Comparison of ENCODE assay signal across 1 cellular context in the genomic region with DNA sequence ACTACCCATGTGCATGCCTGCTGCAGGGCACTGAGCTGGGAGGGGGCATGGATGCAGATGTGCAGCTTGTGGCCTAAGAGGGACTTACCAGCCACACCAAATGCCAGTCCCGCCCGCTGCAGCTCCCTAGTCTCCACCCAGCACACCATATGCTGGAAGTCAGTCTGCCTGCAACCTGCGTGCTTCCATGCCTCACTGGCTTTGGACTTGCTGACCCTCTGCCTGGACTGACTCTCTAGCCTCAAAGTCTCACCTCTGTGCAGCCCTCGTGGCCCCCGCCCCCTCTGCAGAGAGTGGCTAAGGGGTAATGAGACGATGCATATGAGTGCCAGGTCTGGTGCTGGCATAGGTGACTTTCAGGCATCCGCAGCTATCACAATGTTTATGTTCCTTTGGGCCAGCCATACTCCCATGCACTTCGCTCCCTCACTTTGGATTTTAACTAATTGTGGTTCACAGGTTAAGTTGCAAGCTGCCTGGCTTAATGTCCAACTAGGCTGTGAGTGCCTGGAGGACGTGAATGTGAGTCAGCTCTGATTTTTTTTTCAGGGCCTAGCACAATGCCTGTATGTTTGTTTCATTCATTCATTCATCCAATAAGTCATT.
A peak's percentile ranks its signal among the peaks of the same experiment; 100 is the strongest.
TF ChIP-seq lines count a peak whose summit lies in the region.

No MANE protein-coding gene starts in this region.

TF ChIP-seq in HepG2, 621 proteins besides CTCF, POLR2A, EP300 and RAD21 (continued from another document and continues in another):
- no peak for TF ChIP-seq GABPA (IDR thresholded peaks at IDR 0.05; ENCODE audit: low read depth, low read length)
- TF ChIP-seq GABPA (CRISPR knock-in tag; IDR thresholded peaks at IDR 0.05; ENCODE audit: low read depth), result no peak
- no peak for TF ChIP-seq ZNF670 (CRISPR knock-in tag; IDR thresholded peaks at IDR 0.05; ENCODE audit: borderline replicate concordance)
- TF ChIP-seq ZFP1 (CRISPR knock-in tag; IDR thresholded peaks at IDR 0.05), result no peak
- TF ChIP-seq ZFP36L1 (CRISPR knock-in tag; IDR thresholded peaks at IDR 0.05), result no peak
- TF ChIP-seq SKIL (CRISPR knock-in tag; IDR thresholded peaks at IDR 0.05; ENCODE audit: borderline replicate concordance), result no peak
- no peak for TF ChIP-seq NR2F1 (CRISPR knock-in tag; IDR thresholded peaks at IDR 0.05)
- TF ChIP-seq SRF (IDR thresholded peaks at IDR 0.05; ENCODE audit: low read depth, low read length), result no peak
- no peak for TF ChIP-seq KDM5B (CRISPR knock-in tag; IDR thresholded peaks at IDR 0.05; ENCODE audit: borderline replicate concordance)
- TF ChIP-seq, protein P1, sequence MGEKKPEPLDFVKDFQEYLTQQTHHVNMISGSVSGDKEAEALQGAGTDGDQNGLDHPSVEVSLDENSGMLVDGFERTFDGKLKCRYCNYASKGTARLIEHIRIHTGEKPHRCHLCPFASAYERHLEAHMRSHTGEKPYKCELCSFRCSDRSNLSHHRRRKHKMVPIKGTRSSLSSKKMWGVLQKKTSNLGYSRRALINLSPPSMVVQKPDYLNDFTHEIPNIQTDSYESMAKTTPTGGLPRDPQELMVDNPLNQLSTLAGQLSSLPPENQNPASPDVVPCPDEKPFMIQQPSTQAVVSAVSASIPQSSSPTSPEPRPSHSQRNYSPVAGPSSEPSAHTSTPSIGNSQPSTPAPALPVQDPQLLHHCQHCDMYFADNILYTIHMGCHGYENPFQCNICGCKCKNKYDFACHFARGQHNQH (CRISPR knock-in tag; IDR thresholded peaks at IDR 0.05), result no peak; the same call in 1 of the 2 replicates
- TF ChIP-seq, protein P2, sequence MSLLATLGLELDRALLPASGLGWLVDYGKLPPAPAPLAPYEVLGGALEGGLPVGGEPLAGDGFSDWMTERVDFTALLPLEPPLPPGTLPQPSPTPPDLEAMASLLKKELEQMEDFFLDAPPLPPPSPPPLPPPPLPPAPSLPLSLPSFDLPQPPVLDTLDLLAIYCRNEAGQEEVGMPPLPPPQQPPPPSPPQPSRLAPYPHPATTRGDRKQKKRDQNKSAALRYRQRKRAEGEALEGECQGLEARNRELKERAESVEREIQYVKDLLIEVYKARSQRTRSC (CRISPR knock-in tag; IDR thresholded peaks at IDR 0.05; ENCODE audit: low read depth), result no peak
- TF ChIP-seq ZNF451 (CRISPR knock-in tag; IDR thresholded peaks at IDR 0.05), result no peak
- TF ChIP-seq CCDC6 (CRISPR knock-in tag; IDR thresholded peaks at IDR 0.05), result no peak
- TF ChIP-seq MTF2 (CRISPR knock-in tag; IDR thresholded peaks at IDR 0.05; ENCODE audit: borderline replicate concordance), result no peak
- TF ChIP-seq RXRB (CRISPR knock-in tag; IDR thresholded peaks at IDR 0.05; ENCODE audit: borderline replicate concordance), result peak; percentile 33; the same call in 1 of the 2 replicates
- no peak for TF ChIP-seq ZNF570 (CRISPR knock-in tag; IDR thresholded peaks at IDR 0.05; ENCODE audit: borderline replicate concordance)
- no peak for TF ChIP-seq HHEX (CRISPR knock-in tag; IDR thresholded peaks at IDR 0.05)
- TF ChIP-seq DPF2 (CRISPR knock-in tag; IDR thresholded peaks at IDR 0.05; ENCODE audit: borderline replicate concordance, low read depth), result no peak; the same call in 1 of the 2 replicates
- peak; percentile 71; the same call in 1 of the 2 replicates for TF ChIP-seq MAX (IDR thresholded peaks at IDR 0.05)
- TF ChIP-seq KLF11 (CRISPR knock-in tag; IDR thresholded peaks at IDR 0.05), result no peak; the same call in 1 of the 2 replicates
- TF ChIP-seq HCFC1 (IDR thresholded peaks at IDR 0.05; ENCODE audit: low read depth, low read length), result no peak
- no peak for TF ChIP-seq MBNL3 (CRISPR knock-in tag; conservative IDR thresholded peaks at IDR 0.05)
- TF ChIP-seq, protein P3, sequence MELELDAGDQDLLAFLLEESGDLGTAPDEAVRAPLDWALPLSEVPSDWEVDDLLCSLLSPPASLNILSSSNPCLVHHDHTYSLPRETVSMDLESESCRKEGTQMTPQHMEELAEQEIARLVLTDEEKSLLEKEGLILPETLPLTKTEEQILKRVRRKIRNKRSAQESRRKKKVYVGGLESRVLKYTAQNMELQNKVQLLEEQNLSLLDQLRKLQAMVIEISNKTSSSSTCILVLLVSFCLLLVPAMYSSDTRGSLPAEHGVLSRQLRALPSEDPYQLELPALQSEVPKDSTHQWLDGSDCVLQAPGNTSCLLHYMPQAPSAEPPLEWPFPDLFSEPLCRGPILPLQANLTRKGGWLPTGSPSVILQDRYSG (CRISPR knock-in tag; IDR thresholded peaks at IDR 0.05), result no peak
- TF ChIP-seq NPAS2 (CRISPR knock-in tag; IDR thresholded peaks at IDR 0.05; ENCODE audit: borderline replicate concordance), result no peak
- TF ChIP-seq, protein P4, sequence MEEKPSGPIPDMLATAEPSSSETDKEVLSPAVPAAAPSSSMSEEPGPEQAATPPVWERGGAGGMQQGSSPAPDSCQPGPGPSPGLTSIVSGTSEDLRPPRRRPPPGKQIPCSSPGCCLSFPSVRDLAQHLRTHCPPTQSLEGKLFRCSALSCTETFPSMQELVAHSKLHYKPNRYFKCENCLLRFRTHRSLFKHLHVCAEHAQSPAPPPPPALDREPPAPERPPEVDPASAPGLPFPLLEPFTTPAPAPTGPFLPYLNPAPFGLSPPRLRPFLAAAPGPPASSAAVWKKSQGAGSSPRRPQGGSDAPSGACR (CRISPR knock-in tag; IDR thresholded peaks at IDR 0.05), result no peak
- TF ChIP-seq, protein P5, sequence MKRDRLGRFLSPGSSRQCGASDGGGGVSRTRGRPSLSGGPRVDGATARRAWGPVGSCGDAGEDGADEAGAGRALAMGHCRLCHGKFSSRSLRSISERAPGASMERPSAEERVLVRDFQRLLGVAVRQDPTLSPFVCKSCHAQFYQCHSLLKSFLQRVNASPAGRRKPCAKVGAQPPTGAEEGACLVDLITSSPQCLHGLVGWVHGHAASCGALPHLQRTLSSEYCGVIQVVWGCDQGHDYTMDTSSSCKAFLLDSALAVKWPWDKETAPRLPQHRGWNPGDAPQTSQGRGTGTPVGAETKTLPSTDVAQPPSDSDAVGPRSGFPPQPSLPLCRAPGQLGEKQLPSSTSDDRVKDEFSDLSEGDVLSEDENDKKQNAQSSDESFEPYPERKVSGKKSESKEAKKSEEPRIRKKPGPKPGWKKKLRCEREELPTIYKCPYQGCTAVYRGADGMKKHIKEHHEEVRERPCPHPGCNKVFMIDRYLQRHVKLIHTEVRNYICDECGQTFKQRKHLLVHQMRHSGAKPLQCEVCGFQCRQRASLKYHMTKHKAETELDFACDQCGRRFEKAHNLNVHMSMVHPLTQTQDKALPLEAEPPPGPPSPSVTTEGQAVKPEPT (CRISPR knock-in tag; IDR thresholded peaks at IDR 0.05; ENCODE audit: low read depth), result no peak
- TF ChIP-seq, protein P6, sequence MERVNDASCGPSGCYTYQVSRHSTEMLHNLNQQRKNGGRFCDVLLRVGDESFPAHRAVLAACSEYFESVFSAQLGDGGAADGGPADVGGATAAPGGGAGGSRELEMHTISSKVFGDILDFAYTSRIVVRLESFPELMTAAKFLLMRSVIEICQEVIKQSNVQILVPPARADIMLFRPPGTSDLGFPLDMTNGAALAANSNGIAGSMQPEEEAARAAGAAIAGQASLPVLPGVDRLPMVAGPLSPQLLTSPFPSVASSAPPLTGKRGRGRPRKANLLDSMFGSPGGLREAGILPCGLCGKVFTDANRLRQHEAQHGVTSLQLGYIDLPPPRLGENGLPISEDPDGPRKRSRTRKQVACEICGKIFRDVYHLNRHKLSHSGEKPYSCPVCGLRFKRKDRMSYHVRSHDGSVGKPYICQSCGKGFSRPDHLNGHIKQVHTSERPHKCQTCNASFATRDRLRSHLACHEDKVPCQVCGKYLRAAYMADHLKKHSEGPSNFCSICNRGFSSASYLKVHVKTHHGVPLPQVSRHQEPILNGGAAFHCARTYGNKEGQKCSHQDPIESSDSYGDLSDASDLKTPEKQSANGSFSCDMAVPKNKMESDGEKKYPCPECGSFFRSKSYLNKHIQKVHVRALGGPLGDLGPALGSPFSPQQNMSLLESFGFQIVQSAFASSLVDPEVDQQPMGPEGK (CRISPR knock-in tag; IDR thresholded peaks at IDR 0.05), result peak; percentile 64
- no peak for TF ChIP-seq ZNF552 (CRISPR knock-in tag; IDR thresholded peaks at IDR 0.05; ENCODE audit: borderline replicate concordance)
- TF ChIP-seq ZBTB21 (CRISPR knock-in tag; IDR thresholded peaks at IDR 0.05), result no peak
- TF ChIP-seq SP5 (CRISPR knock-in tag; IDR thresholded peaks at IDR 0.05; ENCODE audit: borderline replicate concordance, low read depth), result no peak
- no peak for TF ChIP-seq ZNF564 (CRISPR knock-in tag; IDR thresholded peaks at IDR 0.05)
- TF ChIP-seq, protein P7, sequence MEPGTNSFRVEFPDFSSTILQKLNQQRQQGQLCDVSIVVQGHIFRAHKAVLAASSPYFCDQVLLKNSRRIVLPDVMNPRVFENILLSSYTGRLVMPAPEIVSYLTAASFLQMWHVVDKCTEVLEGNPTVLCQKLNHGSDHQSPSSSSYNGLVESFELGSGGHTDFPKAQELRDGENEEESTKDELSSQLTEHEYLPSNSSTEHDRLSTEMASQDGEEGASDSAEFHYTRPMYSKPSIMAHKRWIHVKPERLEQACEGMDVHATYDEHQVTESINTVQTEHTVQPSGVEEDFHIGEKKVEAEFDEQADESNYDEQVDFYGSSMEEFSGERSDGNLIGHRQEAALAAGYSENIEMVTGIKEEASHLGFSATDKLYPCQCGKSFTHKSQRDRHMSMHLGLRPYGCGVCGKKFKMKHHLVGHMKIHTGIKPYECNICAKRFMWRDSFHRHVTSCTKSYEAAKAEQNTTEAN (CRISPR knock-in tag; conservative IDR thresholded peaks at IDR 0.05), result no peak
- no peak for TF ChIP-seq ZNF770 (CRISPR knock-in tag; IDR thresholded peaks at IDR 0.05)
- no peak for TF ChIP-seq JUN (CRISPR knock-in tag; IDR thresholded peaks at IDR 0.05)
- no peak for TF ChIP-seq PRDM10 (CRISPR knock-in tag; IDR thresholded peaks at IDR 0.05; ENCODE audit: low read depth)
- TF ChIP-seq, protein P8, sequence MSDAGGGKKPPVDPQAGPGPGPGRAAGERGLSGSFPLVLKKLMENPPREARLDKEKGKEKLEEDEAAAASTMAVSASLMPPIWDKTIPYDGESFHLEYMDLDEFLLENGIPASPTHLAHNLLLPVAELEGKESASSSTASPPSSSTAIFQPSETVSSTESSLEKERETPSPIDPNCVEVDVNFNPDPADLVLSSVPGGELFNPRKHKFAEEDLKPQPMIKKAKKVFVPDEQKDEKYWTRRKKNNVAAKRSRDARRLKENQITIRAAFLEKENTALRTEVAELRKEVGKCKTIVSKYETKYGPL (CRISPR knock-in tag; IDR thresholded peaks at IDR 0.05), result no peak
- no peak for TF ChIP-seq HMGA1 (CRISPR knock-in tag; conservative IDR thresholded peaks at IDR 0.05)
- TF ChIP-seq RNF2 (conservative IDR thresholded peaks at IDR 0.05; ENCODE audit: low read depth), result no peak
- no peak for TF ChIP-seq PHF20 (CRISPR knock-in tag; IDR thresholded peaks at IDR 0.05)
- TF ChIP-seq, protein P9, sequence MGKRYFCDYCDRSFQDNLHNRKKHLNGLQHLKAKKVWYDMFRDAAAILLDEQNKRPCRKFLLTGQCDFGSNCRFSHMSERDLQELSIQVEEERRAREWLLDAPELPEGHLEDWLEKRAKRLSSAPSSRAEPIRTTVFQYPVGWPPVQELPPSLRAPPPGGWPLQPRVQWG (CRISPR knock-in tag; IDR thresholded peaks at IDR 0.05; ENCODE audit: borderline replicate concordance, low read depth), result no peak
- peak; percentile 76; the same call in 1 of the 2 replicates for TF ChIP-seq TBX2 (CRISPR knock-in tag; IDR thresholded peaks at IDR 0.05; ENCODE audit: borderline replicate concordance)
- no peak for TF ChIP-seq SP2 (CRISPR knock-in tag; IDR thresholded peaks at IDR 0.05)
